ENCODE assay signal across 8 cellular contexts in the genomic region with DNA sequence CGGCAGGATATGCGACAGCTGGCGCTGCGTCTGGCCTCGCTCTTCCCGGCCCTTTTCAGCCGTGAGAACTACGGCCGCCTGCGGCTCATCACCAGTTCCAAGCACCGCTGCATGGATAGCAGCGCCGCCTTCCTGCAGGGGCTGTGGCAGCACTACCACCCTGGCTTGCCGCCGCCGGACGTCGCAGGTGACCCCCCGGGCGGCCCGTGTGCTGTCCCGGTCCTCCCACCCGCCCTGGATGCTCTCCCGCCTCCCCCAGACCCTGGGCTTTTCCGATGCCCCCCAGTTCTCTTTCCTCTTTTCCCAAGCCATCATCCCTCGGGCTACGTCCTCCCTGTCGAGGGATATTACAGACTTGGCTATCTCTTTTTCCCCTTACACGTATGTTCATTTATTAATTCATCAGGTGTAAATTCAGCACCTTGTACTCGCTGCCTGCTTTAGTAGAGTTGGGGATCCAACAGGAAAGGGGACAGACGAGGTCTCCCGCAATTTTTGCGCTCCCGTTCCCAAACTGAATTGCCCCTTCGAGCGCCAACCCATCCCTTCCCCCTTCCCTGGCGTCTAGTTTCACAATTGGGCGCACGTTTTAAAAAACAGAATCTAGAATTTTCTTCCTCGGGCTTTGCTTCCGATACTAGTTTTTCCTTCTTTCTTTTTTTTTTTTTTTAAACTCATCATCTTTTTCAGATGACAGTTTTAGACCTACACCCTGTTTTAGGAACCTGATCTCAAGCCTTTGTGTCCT. TPM values are rescaled to one million over a fixed set of nuclear protein-coding genes. Genes with fewer than 3 reads are reported as not detected.
A peak's percentile ranks its signal among the peaks of the same experiment; 100 is the strongest.
DNase-seq lines count a peak whose midpoint lies in the region; ATAC-seq, FAIRE-seq and TF ChIP-seq lines count a peak whose summit lies in the region.

No MANE protein-coding gene starts in this region.

- peak overlapping the region; percentile 88 for H3K4me2 ChIP-seq in IMR-90 (ENCODE audit: low read depth, low read length)
- peak overlapping the region; percentile 95 for H3K4me2 ChIP-seq in GM12878 (ENCODE audit: control insufficient read depth, insufficient read depth)

- H3K4ac ChIP-seq in IMR-90 (ENCODE audit: low read depth, low read length), result peak overlapping the region; percentile 30

- H3K9ac ChIP-seq in IMR-90 (ENCODE audit: low read depth, low read length) (peak overlapping the region; percentile 78), GM12878 (ENCODE audit: control insufficient read depth, insufficient read depth, low read length) (peak overlapping the region; percentile 70), iPS-15b (ENCODE audit: low read depth, low read length) (peak overlapping the region; percentile 71)

- dilution Hi-C loops in IMR-90 (cut with HindIII; ENCODE audit: low sequenced_read_pairs, unreplicated experiment), result no loop called here

- peaks cover 10% of the 10 kb centered on the region for H3K79me2 ChIP-seq in GM12878 (ENCODE audit: control insufficient read depth, insufficient read depth, low read length)

- no TSS peak for BruUV-seq in IMR-90 (replicated peaks; lab: Mats Ljungman, UMichigan)
- BruUV-seq in GM12878 (replicated peaks; lab: Mats Ljungman, UMichigan), result no TSS peak

- H3K56ac ChIP-seq in IMR-90 (ENCODE audit: extremely low read depth, insufficient read depth, low read length), result peak overlapping the region; percentile 57

- H3K23ac ChIP-seq in IMR-90 (ENCODE audit: low read depth, low read length), result peak overlapping the region; percentile 88; the same call in 1 of the 2 replicates

- no peak overlapping the region for H4K91ac ChIP-seq in IMR-90 (ENCODE audit: insufficient read depth, low read depth, low read length)

- H3K36me3 ChIP-seq in IMR-90 (ENCODE audit: control insufficient read depth, insufficient read depth, low read length), result peaks cover 1% of the 10 kb centered on the region; the same call in 1 of the 2 replicates
- no peaks in the 10 kb centered on the region for H3K36me3 ChIP-seq in GM12878 (ENCODE audit: control insufficient read depth in 2 of 2, insufficient read depth in 2 of 2, low read length in 1 of 2)
- peaks cover 5% of the 10 kb centered on the region for H3K36me3 ChIP-seq in iPS-15b (ENCODE audit: control insufficient read depth, insufficient read depth, low read length)

- 0 out of 3 replicates have a peak overlapping the region, but pooled peaks have one; percentile 32 for H2BK15ac ChIP-seq in IMR-90 (ENCODE audit: low read depth, low read length)

- H4K20me1 ChIP-seq in IMR-90 (ENCODE audit: insufficient read depth, low read length) (no peaks in the 10 kb centered on the region; the same call in 1 of the 2 replicates), GM12878 (ENCODE audit: control insufficient read depth, insufficient read depth) (no peaks in the 10 kb centered on the region)

- H4K5ac ChIP-seq in IMR-90 (ENCODE audit: low read depth, low read length), result no peak overlapping the region

- TF ChIP-seq CTCF in IMR-90 (conservative IDR thresholded peaks at IDR 0.05; ENCODE audit: low read depth, low read length) (peak; percentile 62), GM12878 (IDR thresholded peaks at IDR 0.05 in 2 of 3, conservative IDR thresholded peaks at IDR 0.05 in 1 of 3; ENCODE audit: control insufficient read depth in 2 of 3, extremely low read depth in 1 of 3, insufficient read depth in 1 of 3, low read depth in 3 of 3, low read length in 3 of 3) (peak; percentile 49 to 77 (median 70))

- TF ChIP-seq POLR2A in IMR-90 (IDR thresholded peaks at IDR 0.05; ENCODE audit: low read depth, low read length) (no peak), GM12878 (IDR thresholded peaks at IDR 0.05; ENCODE audit: low read depth, low read length) (no peak)

- ATAC-seq in GM21619 (IDR thresholded peaks at IDR 0.05; ENCODE audit: unreplicated experiment), result peak; percentile 59
- ATAC-seq in IMR-90 (ENCODE audit: low read depth), result peak; percentile 70
- peak; percentile 85 for ATAC-seq in GM12878

- H3K79me1 ChIP-seq in IMR-90 (ENCODE audit: low read depth in 1 of 2, low read length in 2 of 2), result peaks cover 16 to 36% of the 10 kb centered on the region in 2 experiments

- peak; percentile 67 for TF ChIP-seq RAD21 in IMR-90 (IDR thresholded peaks at IDR 0.05; ENCODE audit: low read length)
- TF ChIP-seq RAD21 in GM12878 (IDR thresholded peaks at IDR 0.05; ENCODE audit: insufficient read depth, low read depth, low read length), result peak; percentile 43

- peak overlapping the region; percentile 35 for H2BK5ac ChIP-seq in IMR-90 (ENCODE audit: low read depth, low read length, poor library complexity, severe bottlenecking)

- no peak for FAIRE-seq in GM12878 (lab: Jason Lieb, UNC)

- CTCF ChIA-PET in IMR-90 (lab: Yijun Ruan, JAX), result no interaction called here
- CTCF ChIA-PET in GM12878 (lab: Yijun Ruan, JAX), result interaction anchor here (1.1 to 1.3 kb wide), 2 partner anchors 14 to 28 kb away, joined by 4 to 5 read pairs; no protein-coding TSS in a partner anchor

- SMC1A ChIA-PET in GM12878 (lab: Charles Lee; ENCODE audit: uncharacterized antibody, unreplicated experiment), result interaction anchor here (1.0 to 1.1 kb wide), 3 partner anchors 28 to 566 kb away, joined by 3 to 4 read pairs (median 3); no protein-coding TSS in a partner anchor

- no peak overlapping the region for H2AK9ac ChIP-seq in IMR-90 (replicated peaks; ENCODE audit: low read depth, low read length, poor library complexity)

- in situ Hi-C loops in IMR-90 (cut with MboI; ENCODE audit: low sequenced_read_pairs) (loop anchor here (25.0 kb wide), 1 partner anchor 293 kb away; no protein-coding TSS in a partner anchor), GM12878 (cut with MboI) (no loop called here)

- H3K4me1 ChIP-seq in IMR-90 (ENCODE audit: control insufficient read depth, insufficient read depth, low read length) (peaks cover 1% of the 10 kb centered on the region; the same call in 1 of the 2 replicates), GM12878 (ENCODE audit: control insufficient read depth, insufficient read depth, low read length) (no peaks in the 10 kb centered on the region), iPS-15b (ENCODE audit: control insufficient read depth, insufficient read depth, low read length) (peaks cover 4% of the 10 kb centered on the region)

- H3K9me3 ChIP-seq in IMR-90 (ENCODE audit: control insufficient read depth, insufficient read depth, low read length), result no peaks in the 10 kb centered on the region
- no peaks in the 10 kb centered on the region for H3K9me3 ChIP-seq in GM12878 (replicated peaks; ENCODE audit: control insufficient read depth, insufficient read depth, low read length)
- H3K9me3 ChIP-seq in iPS-15b (ENCODE audit: control insufficient read depth, insufficient read depth, low read length), result no peaks in the 10 kb centered on the region

- no peak for TF ChIP-seq EP300 in GM12878 (IDR thresholded peaks at IDR 0.05; ENCODE audit: borderline replicate concordance in 1 of 2, control insufficient read depth in 1 of 2, low read depth in 2 of 2, low read length in 2 of 2)

- no peaks in the 10 kb centered on the region for H3K27me3 ChIP-seq in IMR-90 (ENCODE audit: control insufficient read depth, insufficient read depth, low read length)
- H3K27me3 ChIP-seq in GM12878 (replicated peaks in 1 of 2; ENCODE audit: control insufficient read depth in 2 of 2, insufficient read depth in 2 of 2, low read length in 1 of 2), result no peaks in the 10 kb centered on the region
- H3K27me3 ChIP-seq in iPS-15b (ENCODE audit: control insufficient read depth, insufficient read depth, low read length), result no peaks in the 10 kb centered on the region

- no peak overlapping the region; the same call in 1 of the 2 replicates for H2BK120ac ChIP-seq in IMR-90 (ENCODE audit: low read depth, low read length)

- H3K9me1 ChIP-seq in IMR-90 (ENCODE audit: insufficient read depth, low read length), result no peaks in the 10 kb centered on the region; the same call in 1 of the 2 replicates

- H2BK20ac ChIP-seq in IMR-90 (ENCODE audit: low read depth, low read length), result no peak overlapping the region

- intact Hi-C loops in IMR-90 (cut with micrococcal nuclease), result loop anchor here (2.0 to 5.0 kb wide), 2 partner anchors 15 to 163 kb away; no protein-coding TSS in a partner anchor
- intact Hi-C loops in GM12878 (cut with micrococcal nuclease; ENCODE audit: unreplicated experiment), result no loop called here

- H4K8ac ChIP-seq in IMR-90 (ENCODE audit: low read depth in 2 of 2, low read length in 2 of 2), result peak overlapping the region; percentile 23 to 69; a peak in 3 of 4 replicates

- H3K14ac ChIP-seq in IMR-90 (replicated peaks; ENCODE audit: low read depth, low read length), result peak overlapping the region; percentile 39; the same call in 1 of the 2 replicates

- WGBS in IMR-90 (ENCODE audit: extremely low coverage in 2 of 2, insufficient read length in 1 of 2), 2 experiments, result 0% methylated on average over 11 of the region's 41 CpGs; no CpG with 5 or more reads in 1 of the 2 experiments
- 2% methylated on average over 38 of the region's 41 CpGs for WGBS in GM12878 (ENCODE audit: insufficient coverage, insufficient replicate concordance, low lambda C conversion rate, missing lambda C conversion rate)

- POLR2A ChIA-PET in IMR-90 (lab: Charles Lee; ENCODE audit: unreplicated experiment), result interaction anchor here (1.1 kb wide), 1 partner anchor 8 kb away, joined by 3 read pairs; no protein-coding TSS in a partner anchor
- POLR2A ChIA-PET in GM12878 (lab: Charles Lee), result interaction anchor here (1.2 kb wide), 1 partner anchor 269 kb away, joined by 4 read pairs; no protein-coding TSS in a partner anchor

- H3K4me3 ChIP-seq in IMR-90 (ENCODE audit: insufficient read depth, low read depth, low read length), result peak overlapping the region; percentile 83
- H3K4me3 ChIP-seq in GM12878, result peak overlapping the region; percentile 88
- peak overlapping the region; percentile 94 for H3K4me3 ChIP-seq in iPS-15b (ENCODE audit: low read depth, low read length)
- H3K4me3 ChIP-seq in skeletal muscle cell (ENCODE audit: low read depth, low read length), result peak overlapping the region; percentile 89

- H3K18ac ChIP-seq in IMR-90 (ENCODE audit: low read depth, low read length), result no peak overlapping the region

- peak; percentile 84 for DNase-seq in GM03348 (ENCODE audit: low spot score)
- peak; percentile 61 for DNase-seq in IMR-90
- peak; percentile 8 to 55 (median 20) for DNase-seq in T-helper 1 cell
- DNase-seq in GM12878 (ENCODE audit: low read depth, low spot score), result no peak
- no peak for DNase-seq in skeletal muscle cell (ENCODE audit: low read depth)
- no peak for DNase-seq in superior temporal gyrus (ENCODE audit: extremely low spot score)

- peak overlapping the region; percentile 71 for H3K27ac ChIP-seq in IMR-90 (ENCODE audit: insufficient read depth, low read length)
- H3K27ac ChIP-seq in GM12878 (ENCODE audit: control insufficient read depth, insufficient read depth), result peak overlapping the region; percentile 35

- H2AK5ac ChIP-seq in IMR-90 (ENCODE audit: low read depth, low read length), result 0 out of 2 replicates have a peak overlapping the region, but pooled peaks have one; percentile 20

- H2AFZ ChIP-seq in IMR-90 (replicated peaks; ENCODE audit: low read length, poor library complexity), result peak overlapping the region; percentile 98
- H2AFZ ChIP-seq in GM12878 (ENCODE audit: control insufficient read depth, low read depth, low read length), result peak overlapping the region; percentile 97

- RAD21 ChIA-PET in GM12878 (lab: Charles Lee; ENCODE audit: unreplicated experiment), result interaction anchor here (0.5 to 1.5 kb wide), 3 partner anchors 162 to 539 kb away, joined by 3 to 4 read pairs (median 3); no protein-coding TSS in a partner anchor

RNA-seq across cellular contexts. Expression of gene MINPP1, which starts 0.8 kb away (rescaled TPM):
- total RNA-seq in IMR-90 (2012; rRNA removed) (11.7 and 16.9 TPM in 2 replicates), GM12878 (2014; rRNA removed) (11.2 and 12.6 TPM in 2 replicates), GM12878 (2014; rRNA removed; fragmentation: Illumina TruSeq; extraction: Trizol) (7.8 and 8.7 TPM in 2 replicates), GM12878 (2021) (12.7 and 14.5 TPM in 2 replicates)
- polyA plus RNA-seq in IMR-90 (2012; rRNA removed) (14.3 and 14.4 TPM in 2 replicates), GM12878 (2011; rRNA removed) (9.4 and 10.1 TPM in 2 replicates), GM12878 (2014; fragmentation: Illumina TruSeq; extraction: Trizol) (11.4 and 12.7 TPM in 2 replicates), GM12878 (2014; fragmentation: Nextera tagmentation; extraction: Ambion mirVana) (1 to 10 TPM; 3.9 to 5.4 TPM), GM12878 (2014; rRNA removed) (7.5 and 8.2 TPM in 2 replicates), GM12878 (2016; fragmentation: Nextera tagmentation; extraction: Ambion mirVana) (10 to 100 TPM; 25.2 to 29.2 TPM)
- polyA plus RNA-seq in IMR-90 (2012; cell fraction: cytosol; rRNA removed), result 7.3 and 12.3 TPM in 2 replicates
- polyA plus RNA-seq in IMR-90 (2012; cell fraction: nucleus; rRNA removed; ENCODE audit: low replicate concordance), result 7.2 and 10.0 TPM in 2 replicates
- total RNA-seq in GM12878 (2013; cell fraction: nucleolus; rRNA removed), result 22.4 and 23.5 TPM in 2 replicates
- polyA plus RNA-seq in GM12878 (2011; ENCODE audit: low read depth), result 2.2 TPM
- polyA plus RNA-seq in GM12878 (2011; cell fraction: cytosol; rRNA removed), result 3.5 and 5.4 TPM in 2 replicates
- 4.8 and 6.8 TPM in 2 replicates for polyA plus RNA-seq in GM12878 (2011; cell fraction: nucleus; rRNA removed)
- 5.6 and 7.6 TPM in 2 replicates for polyA plus RNA-seq in GM12878 (2012)
- 3.9 and 5.4 TPM in 2 replicates for polyA minus RNA-seq in GM12878 (2011; rRNA and poly(A)+ RNA removed)
- 2.9 and 4.0 TPM in 2 replicates for polyA minus RNA-seq in GM12878 (2011; cell fraction: cytosol; rRNA and poly(A)+ RNA removed)
- polyA minus RNA-seq in GM12878 (2011; cell fraction: nucleus; rRNA and poly(A)+ RNA removed), result 7.5 and 13.5 TPM in 2 replicates

Comparison
In these comparisons a context has a peak if more than half of its experiments do, and no peak if none do; other contexts are left out.
1. DNase-seq: peak in GM03348 (single experiment), IMR-90 (single experiment) and T-helper 1 cell (5 of 5); none in GM12878 (single experiment), skeletal muscle cell (single experiment) and superior temporal gyrus (single experiment).
2. Peak in every context shown above with its lines, with median percentiles within 50 percentile points of each other: ATAC-seq, H3K4me3 ChIP-seq and H3K9ac ChIP-seq.